In the genomic region with DNA sequence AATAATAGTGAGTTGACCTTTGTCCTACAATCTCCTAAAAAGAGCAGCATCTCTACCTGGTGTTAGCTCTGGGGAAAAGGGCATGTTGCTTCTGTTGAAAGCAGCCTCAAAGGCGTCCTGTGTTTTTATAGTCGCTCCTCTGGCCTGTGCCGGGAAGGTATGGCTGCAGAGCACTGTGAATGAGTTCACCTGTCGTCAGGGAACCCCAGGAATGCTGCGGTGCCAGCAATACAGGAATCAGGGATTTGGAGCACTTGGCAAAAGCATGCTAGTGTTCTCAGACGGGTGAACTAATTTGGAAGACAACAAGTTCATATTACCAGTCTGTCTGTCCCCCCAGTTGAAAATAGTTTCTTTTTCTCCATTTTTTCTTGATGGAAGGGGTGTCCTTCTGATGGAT, we compare ENCODE assay signal across 1 cellular context.
TF ChIP-seq lines count a peak whose summit lies in the region.

No MANE protein-coding gene starts in this region.

TF ChIP-seq in GM23338, 12 proteins besides CTCF, POLR2A, EP300 and RAD21 (continued from another document):
- TF ChIP-seq, protein P1, sequence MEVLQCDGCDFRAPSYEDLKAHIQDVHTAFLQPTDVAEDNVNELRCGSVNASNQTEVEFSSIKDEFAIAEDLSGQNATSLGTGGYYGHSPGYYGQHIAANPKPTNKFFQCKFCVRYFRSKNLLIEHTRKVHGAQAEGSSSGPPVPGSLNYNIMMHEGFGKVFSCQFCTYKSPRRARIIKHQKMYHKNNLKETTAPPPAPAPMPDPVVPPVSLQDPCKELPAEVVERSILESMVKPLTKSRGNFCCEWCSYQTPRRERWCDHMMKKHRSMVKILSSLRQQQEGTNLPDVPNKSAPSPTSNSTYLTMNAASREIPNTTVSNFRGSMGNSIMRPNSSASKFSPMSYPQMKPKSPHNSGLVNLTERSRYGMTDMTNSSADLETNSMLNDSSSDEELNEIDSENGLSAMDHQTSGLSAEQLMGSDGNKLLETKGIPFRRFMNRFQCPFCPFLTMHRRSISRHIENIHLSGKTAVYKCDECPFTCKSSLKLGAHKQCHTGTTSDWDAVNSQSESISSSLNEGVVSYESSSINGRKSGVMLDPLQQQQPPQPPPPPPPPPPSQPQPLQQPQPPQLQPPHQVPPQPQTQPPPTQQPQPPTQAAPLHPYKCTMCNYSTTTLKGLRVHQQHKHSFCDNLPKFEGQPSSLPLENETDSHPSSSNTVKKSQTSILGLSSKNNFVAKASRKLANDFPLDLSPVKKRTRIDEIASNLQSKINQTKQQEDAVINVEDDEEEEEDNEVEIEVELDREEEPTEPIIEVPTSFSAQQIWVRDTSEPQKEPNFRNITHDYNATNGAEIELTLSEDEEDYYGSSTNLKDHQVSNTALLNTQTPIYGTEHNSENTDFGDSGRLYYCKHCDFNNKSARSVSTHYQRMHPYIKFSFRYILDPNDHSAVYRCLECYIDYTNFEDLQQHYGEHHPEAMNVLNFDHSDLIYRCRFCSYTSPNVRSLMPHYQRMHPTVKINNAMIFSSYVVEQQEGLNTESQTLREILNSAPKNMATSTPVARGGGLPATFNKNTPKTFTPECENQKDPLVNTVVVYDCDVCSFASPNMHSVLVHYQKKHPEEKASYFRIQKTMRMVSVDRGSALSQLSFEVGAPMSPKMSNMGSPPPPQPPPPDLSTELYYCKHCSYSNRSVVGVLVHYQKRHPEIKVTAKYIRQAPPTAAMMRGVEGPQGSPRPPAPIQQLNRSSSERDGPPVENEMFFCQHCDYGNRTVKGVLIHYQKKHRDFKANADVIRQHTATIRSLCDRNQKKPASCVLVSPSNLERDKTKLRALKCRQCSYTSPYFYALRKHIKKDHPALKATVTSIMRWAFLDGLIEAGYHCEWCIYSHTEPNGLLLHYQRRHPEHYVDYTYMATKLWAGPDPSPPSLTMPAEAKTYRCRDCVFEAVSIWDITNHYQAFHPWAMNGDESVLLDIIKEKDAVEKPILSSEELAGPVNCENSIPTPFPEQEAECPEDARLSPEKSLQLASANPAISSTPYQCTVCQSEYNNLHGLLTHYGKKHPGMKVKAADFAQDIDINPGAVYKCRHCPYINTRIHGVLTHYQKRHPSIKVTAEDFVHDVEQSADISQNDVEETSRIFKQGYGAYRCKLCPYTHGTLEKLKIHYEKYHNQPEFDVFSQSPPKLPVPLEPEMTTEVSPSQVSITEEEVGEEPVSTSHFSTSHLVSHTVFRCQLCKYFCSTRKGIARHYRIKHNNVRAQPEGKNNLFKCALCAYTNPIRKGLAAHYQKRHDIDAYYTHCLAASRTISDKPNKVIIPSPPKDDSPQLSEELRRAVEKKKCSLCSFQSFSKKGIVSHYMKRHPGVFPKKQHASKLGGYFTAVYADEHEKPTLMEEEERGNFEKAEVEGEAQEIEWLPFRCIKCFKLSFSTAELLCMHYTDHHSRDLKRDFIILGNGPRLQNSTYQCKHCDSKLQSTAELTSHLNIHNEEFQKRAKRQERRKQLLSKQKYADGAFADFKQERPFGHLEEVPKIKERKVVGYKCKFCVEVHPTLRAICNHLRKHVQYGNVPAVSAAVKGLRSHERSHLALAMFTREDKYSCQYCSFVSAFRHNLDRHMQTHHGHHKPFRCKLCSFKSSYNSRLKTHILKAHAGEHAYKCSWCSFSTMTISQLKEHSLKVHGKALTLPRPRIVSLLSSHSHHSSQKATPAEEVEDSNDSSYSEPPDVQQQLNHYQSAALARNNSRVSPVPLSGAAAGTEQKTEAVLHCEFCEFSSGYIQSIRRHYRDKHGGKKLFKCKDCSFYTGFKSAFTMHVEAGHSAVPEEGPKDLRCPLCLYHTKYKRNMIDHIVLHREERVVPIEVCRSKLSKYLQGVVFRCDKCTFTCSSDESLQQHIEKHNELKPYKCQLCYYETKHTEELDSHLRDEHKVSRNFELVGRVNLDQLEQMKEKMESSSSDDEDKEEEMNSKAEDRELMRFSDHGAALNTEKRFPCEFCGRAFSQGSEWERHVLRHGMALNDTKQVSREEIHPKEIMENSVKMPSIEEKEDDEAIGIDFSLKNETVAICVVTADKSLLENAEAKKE (CRISPR knock-in tag; IDR thresholded peaks at IDR 0.05), result no peak
- TF ChIP-seq, protein P2, sequence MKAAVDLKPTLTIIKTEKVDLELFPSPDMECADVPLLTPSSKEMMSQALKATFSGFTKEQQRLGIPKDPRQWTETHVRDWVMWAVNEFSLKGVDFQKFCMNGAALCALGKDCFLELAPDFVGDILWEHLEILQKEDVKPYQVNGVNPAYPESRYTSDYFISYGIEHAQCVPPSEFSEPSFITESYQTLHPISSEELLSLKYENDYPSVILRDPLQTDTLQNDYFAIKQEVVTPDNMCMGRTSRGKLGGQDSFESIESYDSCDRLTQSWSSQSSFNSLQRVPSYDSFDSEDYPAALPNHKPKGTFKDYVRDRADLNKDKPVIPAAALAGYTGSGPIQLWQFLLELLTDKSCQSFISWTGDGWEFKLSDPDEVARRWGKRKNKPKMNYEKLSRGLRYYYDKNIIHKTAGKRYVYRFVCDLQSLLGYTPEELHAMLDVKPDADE (IDR thresholded peaks at IDR 0.05), result no peak
- TF ChIP-seq, protein P3, sequence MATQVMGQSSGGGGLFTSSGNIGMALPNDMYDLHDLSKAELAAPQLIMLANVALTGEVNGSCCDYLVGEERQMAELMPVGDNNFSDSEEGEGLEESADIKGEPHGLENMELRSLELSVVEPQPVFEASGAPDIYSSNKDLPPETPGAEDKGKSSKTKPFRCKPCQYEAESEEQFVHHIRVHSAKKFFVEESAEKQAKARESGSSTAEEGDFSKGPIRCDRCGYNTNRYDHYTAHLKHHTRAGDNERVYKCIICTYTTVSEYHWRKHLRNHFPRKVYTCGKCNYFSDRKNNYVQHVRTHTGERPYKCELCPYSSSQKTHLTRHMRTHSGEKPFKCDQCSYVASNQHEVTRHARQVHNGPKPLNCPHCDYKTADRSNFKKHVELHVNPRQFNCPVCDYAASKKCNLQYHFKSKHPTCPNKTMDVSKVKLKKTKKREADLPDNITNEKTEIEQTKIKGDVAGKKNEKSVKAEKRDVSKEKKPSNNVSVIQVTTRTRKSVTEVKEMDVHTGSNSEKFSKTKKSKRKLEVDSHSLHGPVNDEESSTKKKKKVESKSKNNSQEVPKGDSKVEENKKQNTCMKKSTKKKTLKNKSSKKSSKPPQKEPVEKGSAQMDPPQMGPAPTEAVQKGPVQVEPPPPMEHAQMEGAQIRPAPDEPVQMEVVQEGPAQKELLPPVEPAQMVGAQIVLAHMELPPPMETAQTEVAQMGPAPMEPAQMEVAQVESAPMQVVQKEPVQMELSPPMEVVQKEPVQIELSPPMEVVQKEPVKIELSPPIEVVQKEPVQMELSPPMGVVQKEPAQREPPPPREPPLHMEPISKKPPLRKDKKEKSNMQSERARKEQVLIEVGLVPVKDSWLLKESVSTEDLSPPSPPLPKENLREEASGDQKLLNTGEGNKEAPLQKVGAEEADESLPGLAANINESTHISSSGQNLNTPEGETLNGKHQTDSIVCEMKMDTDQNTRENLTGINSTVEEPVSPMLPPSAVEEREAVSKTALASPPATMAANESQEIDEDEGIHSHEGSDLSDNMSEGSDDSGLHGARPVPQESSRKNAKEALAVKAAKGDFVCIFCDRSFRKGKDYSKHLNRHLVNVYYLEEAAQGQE (IDR thresholded peaks at IDR 0.05; ENCODE audit: unreplicated experiment), result no peak
- TF ChIP-seq CREB1 (CRISPR knock-in tag; IDR thresholded peaks at IDR 0.05; ENCODE audit: low read depth), result no peak
- no peak for TF ChIP-seq POLR2AphosphoS5 (IDR thresholded peaks at IDR 0.05; ENCODE audit: low read depth)
- TF ChIP-seq NANOG (IDR thresholded peaks at IDR 0.05; ENCODE audit: borderline replicate concordance), result no peak
- no peak for TF ChIP-seq ZNF114 (CRISPR knock-in tag; IDR thresholded peaks at IDR 0.05)
- TF ChIP-seq EZH2 (IDR thresholded peaks at IDR 0.05; ENCODE audit: low read depth, unreplicated experiment), result no peak
- TF ChIP-seq JUNB (IDR thresholded peaks at IDR 0.05; ENCODE audit: unreplicated experiment), result no peak
- no peak for TF ChIP-seq ZNF331 (CRISPR knock-in tag; IDR thresholded peaks at IDR 0.05; ENCODE audit: low read depth)
TF ChIP-seq in GM23338: peak in this region for 0.
